6 cellular contexts compared by ENCODE assay signal in the genomic region with DNA sequence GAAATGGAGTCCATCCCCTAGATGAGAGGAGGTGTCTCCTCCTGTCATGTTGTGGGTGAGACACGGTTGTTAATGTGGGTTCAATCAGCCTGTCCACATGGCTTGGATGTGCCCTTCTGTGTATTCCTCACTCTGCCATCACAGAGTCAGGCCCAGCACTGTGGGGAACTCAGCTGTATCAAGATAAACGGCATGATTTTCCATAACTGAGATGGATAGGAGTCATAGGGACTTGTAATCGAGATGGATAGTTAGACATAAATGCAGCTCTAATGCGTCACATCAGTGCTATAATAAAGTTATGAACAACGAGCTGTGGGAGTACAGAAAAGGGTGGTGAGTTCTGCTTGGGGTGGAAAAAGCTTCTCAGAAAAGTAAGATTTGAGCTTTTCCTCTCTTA.
"Had no signal": no experiment of that assay in that cellular context is flagged by ENCODE, and none has a peak within 500 bp of the region (broad histone marks: within the 10 kb centered on the region; RNA-seq: fewer than 3 reads in every experiment).

No MANE protein-coding gene starts in this region.

- H3K4me1 Mint-ChIP-seq: IgD-negative memory B cell had no signal

- H3K27me3 Mint-ChIP-seq: IgD-negative memory B cell had no signal

- ATAC-seq: HepG2, K562 had no signal

- H3K4me3 ChIP-seq: K562 had no signal

- H3K27ac Mint-ChIP-seq: IgD-negative memory B cell had no signal

- H3K27ac ChIP-seq: HL-60 had no signal

- H3K36me3 Mint-ChIP-seq: IgD-negative memory B cell had no signal

- DNase-seq: IMR-90, KBM-7 had no signal

- H3K4me3 Mint-ChIP-seq: IgD-negative memory B cell had no signal
